19 cellular contexts compared by ENCODE assay signal in genomic region chr15:98692213-98692612, GRCh38. TPM values are rescaled to one million over a fixed set of nuclear protein-coding genes. Genes with fewer than 3 reads are reported as not detected.
DNase-seq lines count a peak whose midpoint lies in the region; ATAC-seq and TF ChIP-seq lines count a peak whose summit lies in the region.
"Had no signal": no experiment of that assay in that cellular context is flagged by ENCODE, and none has a peak within 500 bp of the region (broad histone marks: within the 10 kb centered on the region; RNA-seq: fewer than 3 reads in every experiment).

No MANE protein-coding gene starts in this region.

- H3K4me3 ChIP-seq in GM23338 (no peak overlapping the region), tibial nerve (no peak overlapping the region)
- H3K4me3 ChIP-seq: GM12878, HAP-1 had no signal

- peaks cover 100% of the 10 kb centered on the region for H3K79me2 ChIP-seq in GM23338 (replicated peaks; ENCODE audit: insufficient read depth)

- H3K27ac ChIP-seq in GM23338 (ENCODE audit: low read depth) (0 out of 2 replicates have a peak overlapping the region, but pooled peaks have one; percentile 26), tibial nerve (no peak overlapping the region)
- H3K27ac ChIP-seq: 22Rv1 had no signal

- no peaks in the 10 kb centered on the region for H3K9me3 Mint-ChIP-seq in activated T-cell treated with anti-CD3 and anti-CD28 coated beads, Interleukin-2, amount 50 U/mL, for 24 hours
- H3K9me3 Mint-ChIP-seq in activated T-cell treated with anti-CD3 and anti-CD28 coated beads, Interleukin-2, amount 50 U/mL, for 4 hours: no peaks in the 10 kb centered on the region
- H3K9me3 Mint-ChIP-seq in GM23338: no peaks in the 10 kb centered on the region
- H3K9me3 Mint-ChIP-seq: CD8-positive, alpha-beta T cell had no signal

- no peaks in the 10 kb centered on the region for H3K36me3 ChIP-seq in GM23338 (ENCODE audit: insufficient read depth)
- no peaks in the 10 kb centered on the region for H3K36me3 ChIP-seq in tibial nerve
- H3K36me3 ChIP-seq: HAP-1 had no signal

- no peaks in the 10 kb centered on the region for H3K36me3 Mint-ChIP-seq in activated T-cell treated with anti-CD3 and anti-CD28 coated beads, Interleukin-2, amount 50 U/mL, for 24 hours (ENCODE audit: low read depth)
- H3K36me3 Mint-ChIP-seq in activated T-cell treated with anti-CD3 and anti-CD28 coated beads, Interleukin-2, amount 50 U/mL, for 4 hours (ENCODE audit: insufficient read depth): peaks cover 1% of the 10 kb centered on the region
- no peaks in the 10 kb centered on the region for H3K36me3 Mint-ChIP-seq in GM23338 (ENCODE audit: low read depth)
- H3K36me3 Mint-ChIP-seq: CD8-positive, alpha-beta T cell had no signal

- no peak for DNase-seq in activated T-cell treated with anti-CD3 and anti-CD28 coated beads, Interleukin-2, amount 50 U/mL, for 24 hours
- no peak for DNase-seq in activated T-cell treated with anti-CD3 and anti-CD28 coated beads, Interleukin-2, amount 50 U/mL, for 4 hours
- DNase-seq in GM23338 (ENCODE audit: low spot score) (no peak), fibroblast of peridontal ligament (ENCODE audit: extremely low read depth) (peak; percentile 18), HCEC 1CT (no peak), tibial nerve (ENCODE audit: low spot score in 2 of 2) (no peak)
- DNase-seq: ACHN; AML-193; BE2C; C1 segment of cervical spinal cord; Caco-2; CD8-positive, alpha-beta T cell; DMS79; EL; GDM1; GOT3 had no signal

- no peaks in the 10 kb centered on the region for H3K9me3 ChIP-seq in tibial nerve
- H3K9me3 ChIP-seq: BE2C, Caco-2, HAP-1 had no signal

- no peak for TF ChIP-seq EP300 in tibial nerve (IDR thresholded peaks at IDR 0.05)

- 0 out of 2 replicates have a peak overlapping the region, but pooled peaks have one; percentile 60 for H3K4me2 ChIP-seq in GM23338

- no peaks in the 10 kb centered on the region for H3K9me2 ChIP-seq in GM23338 (ENCODE audit: insufficient read depth)

- no peak for TF ChIP-seq POLR2A in tibial nerve (IDR thresholded peaks at IDR 0.05)

- peak overlapping the region; percentile 24 for H3K27ac Mint-ChIP-seq in activated T-cell treated with anti-CD3 and anti-CD28 coated beads, Interleukin-2, amount 50 U/mL, for 24 hours
- no peak overlapping the region for H3K27ac Mint-ChIP-seq in GM23338
- H3K27ac Mint-ChIP-seq: CD8-positive, alpha-beta T cell had no signal

- ATAC-seq in activated T-cell treated with anti-CD3 and anti-CD28 coated beads, Interleukin-2, amount 50 U/mL, for 4 hours: no peak
- no peak for ATAC-seq in GM23338
- ATAC-seq: CD8-positive, alpha-beta T cell; GM12878 had no signal

- H3K27me3 ChIP-seq in GM23338 (ENCODE audit: insufficient read depth) (no peaks in the 10 kb centered on the region), tibial nerve (no peaks in the 10 kb centered on the region)
- H3K27me3 ChIP-seq: BE2C had no signal

- H3K4me1 ChIP-seq in GM23338 (ENCODE audit: insufficient read depth): peaks cover 95% of the 10 kb centered on the region
- peaks cover 0 to 87% (median 9%) of the 10 kb centered on the region in 4 donors for H3K4me1 ChIP-seq in tibial nerve
- H3K4me1 ChIP-seq: HAP-1 had no signal

- peaks cover 57% of the 10 kb centered on the region for H3K4me1 Mint-ChIP-seq in activated T-cell treated with anti-CD3 and anti-CD28 coated beads, Interleukin-2, amount 50 U/mL, for 24 hours (ENCODE audit: low read depth)
- peaks cover 46% of the 10 kb centered on the region for H3K4me1 Mint-ChIP-seq in activated T-cell treated with anti-CD3 and anti-CD28 coated beads, Interleukin-2, amount 50 U/mL, for 4 hours (ENCODE audit: low read depth)
- H3K4me1 Mint-ChIP-seq in GM23338: peaks cover 82% of the 10 kb centered on the region

- no peaks in the 10 kb centered on the region for H3F3A ChIP-seq in GM23338 (replicated peaks; ENCODE audit: low read depth)

- H4K20me1 ChIP-seq in GM23338 (replicated peaks; ENCODE audit: insufficient read depth): peaks cover 80% of the 10 kb centered on the region

- H2AFZ ChIP-seq in GM23338: no peak overlapping the region

- WGBS in tibial nerve, 2 donors: 61 to 75% methylated on average over 2 of the region's 2 CpGs

- no peaks in the 10 kb centered on the region for H3K27me3 Mint-ChIP-seq in activated T-cell treated with anti-CD3 and anti-CD28 coated beads, Interleukin-2, amount 50 U/mL, for 24 hours
- no peaks in the 10 kb centered on the region for H3K27me3 Mint-ChIP-seq in activated T-cell treated with anti-CD3 and anti-CD28 coated beads, Interleukin-2, amount 50 U/mL, for 4 hours (ENCODE audit: low read depth)
- H3K27me3 Mint-ChIP-seq in GM23338 (ENCODE audit: insufficient read depth, low read depth, poor library complexity): peaks cover 13% of the 10 kb centered on the region

- H3K4me3 Mint-ChIP-seq in activated T-cell treated with anti-CD3 and anti-CD28 coated beads, Interleukin-2, amount 50 U/mL, for 24 hours: no peak overlapping the region
- no peak overlapping the region for H3K4me3 Mint-ChIP-seq in activated T-cell treated with anti-CD3 and anti-CD28 coated beads, Interleukin-2, amount 50 U/mL, for 4 hours
- no peak overlapping the region for H3K4me3 Mint-ChIP-seq in GM23338
- H3K4me3 Mint-ChIP-seq: CD8-positive, alpha-beta T cell had no signal

- no peak for TF ChIP-seq CTCF in GM23338 (conservative IDR thresholded peaks at IDR 0.05; ENCODE audit: low read depth in 2 of 2)
- TF ChIP-seq CTCF in tibial nerve (IDR thresholded peaks at IDR 0.05): no peak

TF ChIP-seq in GM23338, 12 proteins besides CTCF, POLR2A, EP300 and RAD21:
- TF ChIP-seq JUNB (IDR thresholded peaks at IDR 0.05; ENCODE audit: unreplicated experiment): no peak
- no peak for TF ChIP-seq ZNF462 (CRISPR knock-in tag; IDR thresholded peaks at IDR 0.05)

RNA-seq across cellular contexts. Expression of gene IGF1R, which starts 43.9 kb away (rescaled TPM):
- 10 to 100 TPM; 16.7 to 28.6 (median 25.1) TPM for total RNA-seq in activated T-cell treated with anti-CD3 and anti-CD28 coated beads, Interleukin-2, amount 50 U/mL, for 4 hours
- total RNA-seq in GM23338 (2014; rRNA removed; shearing (Covaris generic)): 92.2 and 95.6 TPM in 2 replicates
- polyA plus RNA-seq in GM23338 (2016; fragmentation: Nextera tagmentation; extraction: Ambion mirVana): 20.0 and 20.4 TPM in 2 replicates
- 100 to 1,000 TPM in 2 of 4 donors, 10 to 100 TPM in 2; 82.5 to 164 (median 111) TPM for total RNA-seq in tibial nerve
